Comparison of ENCODE assay signal across 27 cellular contexts in genomic region chr1:180353930-180354329, GRCh38.
A peak's percentile ranks its signal among the peaks of the same experiment; 100 is the strongest.
DNase-seq lines count a peak whose midpoint lies in the region; ATAC-seq and TF ChIP-seq lines count a peak whose summit lies in the region.
"Had no signal": no experiment of that assay in that cellular context is flagged by ENCODE, and none has a peak within 500 bp of the region (broad histone marks: within the 10 kb centered on the region; RNA-seq: fewer than 3 reads in every experiment).

No MANE protein-coding gene starts in this region.

- TF ChIP-seq POLR2A in heart left ventricle (IDR thresholded peaks at IDR 0.05) (no peak), suprapubic skin (IDR thresholded peaks at IDR 0.05) (no peak)

- intact Hi-C loops in heart left ventricle (cut with DNase I), result no loop called here

- no peaks in the 10 kb centered on the region for H3K9me3 Mint-ChIP-seq in H9
- H3K9me3 Mint-ChIP-seq: activated CD4-positive, alpha-beta T cell treated with anti-CD3 and anti-CD28 coated beads, Interleukin-2, amount 10 ng/mL, durations not matched to agents 24 days and 14 days; CD4-positive, alpha-beta T cell; central memory CD8-positive, alpha-beta T cell had no signal

- no peak for TF ChIP-seq CTCF in H9 (conservative IDR thresholded peaks at IDR 0.05)
- no peak for TF ChIP-seq CTCF in heart left ventricle (IDR thresholded peaks at IDR 0.05)
- no peak for TF ChIP-seq CTCF in suprapubic skin (IDR thresholded peaks at IDR 0.05)

- H3K79me1 ChIP-seq in H9 (ENCODE audit: insufficient read depth, low read depth, low read length, poor library complexity, severe bottlenecking) (no peaks in the 10 kb centered on the region), neuronal stem cell (ENCODE audit: low read depth, low read length) (no peaks in the 10 kb centered on the region)

- H2BK120ac ChIP-seq in H9 (ENCODE audit: low read depth, low read length, poor library complexity, severe bottlenecking) (no peak overlapping the region), neuronal stem cell (ENCODE audit: low read depth, low read length) (no peak overlapping the region)

- WGBS in H9 (ENCODE audit: extremely low coverage, insufficient read length, low lambda C conversion rate), result no CpG with 5 or more reads among the region's 2 CpGs
- WGBS in neuronal stem cell (ENCODE audit: extremely low coverage in 2 of 2, insufficient read length in 2 of 2, insufficient replicate concordance in 1 of 2), 2 donors, result no CpG with 5 or more reads among the region's 2 CpGs
- 69 to 84% (median 82%) methylated on average over 2 of the region's 2 CpGs for WGBS in heart left ventricle, 4 donors
- 90% methylated on average over 2 of the region's 2 CpGs for WGBS in suprapubic skin

- H4K8ac ChIP-seq in H9 (replicated peaks; ENCODE audit: insufficient read length, low read depth, low read length) (no peak overlapping the region), neuronal stem cell (ENCODE audit: low read depth, low read length) (no peak overlapping the region)

- H3K9me3 ChIP-seq in H9 (ENCODE audit: control insufficient read depth, low read depth, low read length), result no peaks in the 10 kb centered on the region
- no peaks in the 10 kb centered on the region for H3K9me3 ChIP-seq in neuronal stem cell (replicated peaks in 1 of 2; ENCODE audit: control insufficient read depth in 2 of 2, insufficient read depth in 1 of 2, low read depth in 1 of 2, low read length in 2 of 2)
- no peaks in the 10 kb centered on the region for H3K9me3 ChIP-seq in heart left ventricle
- no peaks in the 10 kb centered on the region for H3K9me3 ChIP-seq in suprapubic skin
- no peaks in the 10 kb centered on the region for H3K9me3 ChIP-seq in Karpas-422 (ENCODE audit: low read length)
- H3K9me3 ChIP-seq: lower lobe of right lung, neutrophil, Peyer's patch, psoas muscle, SJCRH30 had no signal

- no peak overlapping the region for H3K4ac ChIP-seq in H9 (ENCODE audit: low read depth, low read length)
- H3K4ac ChIP-seq in neuronal stem cell (ENCODE audit: low read length), result no peak overlapping the region

- H3K23ac ChIP-seq in H9 (ENCODE audit: insufficient read length, low read depth, low read length), result no peak overlapping the region
- no peak overlapping the region for H3K23ac ChIP-seq in neuronal stem cell (ENCODE audit: low read depth, low read length, poor library complexity)

- H3K27me3 Mint-ChIP-seq in H9 (ENCODE audit: low read depth), result no peaks in the 10 kb centered on the region
- H3K27me3 Mint-ChIP-seq: activated CD4-positive, alpha-beta T cell treated with anti-CD3 and anti-CD28 coated beads, Interleukin-2, amount 10 ng/mL, durations not matched to agents 24 days and 14 days; activated naive CD4-positive, alpha-beta T cell treated with anti-CD3 and anti-CD28 coated beads, Interleukin-2, amount 50 U/mL, for 24 hours; CD4-positive, alpha-beta T cell; central memory CD8-positive, alpha-beta T cell; stimulated activated memory B cell treated with anti-CD40 and anti-IgM and Interleukin-4, amounts not matched to agents 10 μg/mL and 1 μg/mL and 100 μg/mL, for 72 hours; T-helper 17 cell had no signal

- no peak overlapping the region for H3K9ac ChIP-seq in H9 (ENCODE audit: extremely low read depth, insufficient read length, low read length)
- H3K9ac ChIP-seq in neuronal stem cell (ENCODE audit: low read depth, low read length, poor library complexity), result no peak overlapping the region
- no peak overlapping the region for H3K9ac ChIP-seq in Karpas-422 (ENCODE audit: low read length)
- H3K9ac ChIP-seq: GM23248, KMS-11 had no signal

- H2AFZ ChIP-seq in H9 (ENCODE audit: low read length) (no peak overlapping the region), neuronal stem cell (ENCODE audit: low read length) (no peak overlapping the region), Karpas-422 (ENCODE audit: low read length) (no peak overlapping the region)
- H2AFZ ChIP-seq: GM23248, hepatocyte had no signal

- H3K4me2 ChIP-seq in H9 (ENCODE audit: insufficient read depth, insufficient read length, low read length) (no peak overlapping the region), neuronal stem cell (ENCODE audit: insufficient read depth, low read length, poor library complexity, severe bottlenecking) (no peak overlapping the region), Karpas-422 (ENCODE audit: low read depth, low read length, poor library complexity, severe bottlenecking) (no peak overlapping the region)
- H3K4me2 ChIP-seq: hepatocyte, KMS-11 had no signal

- H3K36me3 Mint-ChIP-seq in H9 (ENCODE audit: insufficient read depth in 1 of 3, low read depth in 3 of 3), result 0 out of 7 replicates have a peak, but pooled peaks cover 0 to 3% (median 0%) of the 10 kb centered on the region in 3 experiments

- 0 out of 5 replicates have a peak overlapping the region, but pooled peaks of 1 of the 2 experiments have one; percentile 39 for H3K4me3 Mint-ChIP-seq in H9
- H3K4me3 Mint-ChIP-seq: activated CD4-positive, alpha-beta T cell treated with anti-CD3 and anti-CD28 coated beads, Interleukin-2, amount 10 ng/mL, durations not matched to agents 24 days and 14 days; activated naive CD4-positive, alpha-beta T cell treated with anti-CD3 and anti-CD28 coated beads, Interleukin-2, amount 50 U/mL, for 24 hours; CD4-positive, alpha-beta T cell; central memory CD8-positive, alpha-beta T cell; stimulated activated memory B cell treated with anti-CD40 and anti-IgM and Interleukin-4, amounts not matched to agents 10 μg/mL and 1 μg/mL and 100 μg/mL, for 72 hours; T-helper 17 cell had no signal

- H4K20me1 ChIP-seq in H9 (ENCODE audit: control insufficient read depth, insufficient read depth, insufficient read length), result no peaks in the 10 kb centered on the region
- no peaks in the 10 kb centered on the region for H4K20me1 ChIP-seq in Karpas-422 (ENCODE audit: insufficient read depth, low read depth, low read length)

- H3K27ac Mint-ChIP-seq in H9, result peak overlapping the region in 2 of 3 experiments; percentile 71 to 77; a peak in 4 of 7 replicates
- H3K27ac Mint-ChIP-seq: activated CD4-positive, alpha-beta T cell treated with anti-CD3 and anti-CD28 coated beads, Interleukin-2, amount 10 ng/mL, durations not matched to agents 24 days and 14 days; activated naive CD4-positive, alpha-beta T cell treated with anti-CD3 and anti-CD28 coated beads, Interleukin-2, amount 50 U/mL, for 24 hours; CD4-positive, alpha-beta T cell; stimulated activated memory B cell treated with anti-CD40 and anti-IgM and Interleukin-4, amounts not matched to agents 10 μg/mL and 1 μg/mL and 100 μg/mL, for 72 hours; T-helper 17 cell had no signal

- no peak overlapping the region for H2BK20ac ChIP-seq in H9 (ENCODE audit: low read depth, low read length, poor library complexity, severe bottlenecking)

- peaks cover 10 to 23% of the 10 kb centered on the region in 2 experiments for H3K4me1 Mint-ChIP-seq in H9
- H3K4me1 Mint-ChIP-seq: activated CD4-positive, alpha-beta T cell treated with anti-CD3 and anti-CD28 coated beads, Interleukin-2, amount 10 ng/mL, durations not matched to agents 24 days and 14 days; stimulated activated memory B cell treated with anti-CD40 and anti-IgM and Interleukin-4, amounts not matched to agents 10 μg/mL and 1 μg/mL and 100 μg/mL, for 72 hours had no signal

- H2BK15ac ChIP-seq in H9 (ENCODE audit: low read depth, low read length) (no peak overlapping the region), neuronal stem cell (ENCODE audit: low read length) (no peak overlapping the region)

- no peaks in the 10 kb centered on the region for H3K27me3 ChIP-seq in H9 (ENCODE audit: insufficient read depth, low read length)
- no peaks in the 10 kb centered on the region for H3K27me3 ChIP-seq in neuronal stem cell (ENCODE audit: control insufficient read depth in 3 of 3, insufficient read depth in 3 of 3, low read depth in 1 of 3, low read length in 3 of 3)
- no peaks in the 10 kb centered on the region for H3K27me3 ChIP-seq in heart left ventricle
- no peaks in the 10 kb centered on the region for H3K27me3 ChIP-seq in suprapubic skin
- no peaks in the 10 kb centered on the region for H3K27me3 ChIP-seq in Karpas-422 (ENCODE audit: low read length)
- H3K27me3 ChIP-seq: dorsolateral prefrontal cortex, hepatocyte, neutrophil, Peyer's patch, SJCRH30 had no signal

- no peak overlapping the region for H2BK12ac ChIP-seq in H9 (ENCODE audit: insufficient read length, low read depth, low read length)
- H2BK12ac ChIP-seq in neuronal stem cell (ENCODE audit: low read length), result no peak overlapping the region

- no peaks in the 10 kb centered on the region for H3K79me2 ChIP-seq in H9 (ENCODE audit: insufficient read depth, low read length)
- peaks cover 44% of the 10 kb centered on the region for H3K79me2 ChIP-seq in Karpas-422 (ENCODE audit: low read length)

- no peak overlapping the region for H3K14ac ChIP-seq in H9 (ENCODE audit: insufficient read depth, low read length)
- no peak overlapping the region for H3K14ac ChIP-seq in neuronal stem cell (ENCODE audit: low read length)

- TF ChIP-seq EP300 in suprapubic skin (IDR thresholded peaks at IDR 0.05), result no peak

- H2AK5ac ChIP-seq in H9 (ENCODE audit: insufficient read length, low read length) (no peak overlapping the region), neuronal stem cell (ENCODE audit: low read depth, low read length) (no peak overlapping the region)

- no peak overlapping the region for H3K56ac ChIP-seq in H9 (ENCODE audit: insufficient read length, low read depth, low read length)

- H3K4me1 ChIP-seq in H9 (ENCODE audit: insufficient read depth, low read length) (peaks cover 3% of the 10 kb centered on the region; the same call in 1 of the 2 replicates), neuronal stem cell (ENCODE audit: control insufficient read depth in 2 of 2, insufficient read depth in 1 of 2, low read depth in 1 of 2, low read length in 2 of 2) (peaks cover 4 to 9% of the 10 kb centered on the region in 2 donors), heart left ventricle (peaks cover 0 to 13% (median 0%) of the 10 kb centered on the region in 12 donors), suprapubic skin (no peaks in the 10 kb centered on the region), Karpas-422 (ENCODE audit: low read length) (peaks cover 16% of the 10 kb centered on the region)
- H3K4me1 ChIP-seq: lower lobe of right lung, Peyer's patch had no signal

- H3K9me2 ChIP-seq in Karpas-422 (replicated peaks; ENCODE audit: insufficient read depth, low read length), result no peaks in the 10 kb centered on the region

- H3K4me3 ChIP-seq in neuronal stem cell (ENCODE audit: low read length in 2 of 2), result no peak overlapping the region
- H3K4me3 ChIP-seq in heart left ventricle, result no peak overlapping the region
- H3K4me3 ChIP-seq in suprapubic skin, result no peak overlapping the region
- H3K4me3 ChIP-seq in Karpas-422 (ENCODE audit: low read length), result no peak overlapping the region
- H3K4me3 ChIP-seq: dorsolateral prefrontal cortex, GM23248, hepatocyte, lower lobe of right lung, Peyer's patch, psoas muscle, SJCRH30, skin epidermis had no signal

- no peak overlapping the region for H3K18ac ChIP-seq in H9 (ENCODE audit: insufficient read length, low read depth, low read length)
- H3K18ac ChIP-seq in neuronal stem cell (ENCODE audit: low read length), result no peak overlapping the region

- H2BK5ac ChIP-seq in H9 (ENCODE audit: insufficient read length, low read length), result no peak overlapping the region
- H2BK5ac ChIP-seq in neuronal stem cell (ENCODE audit: low read length), result no peak overlapping the region

- H3K27ac ChIP-seq in H9 (ENCODE audit: insufficient read length, low read depth, low read length) (no peak overlapping the region), neuronal stem cell (replicated peaks; ENCODE audit: low read length) (peak overlapping the region; percentile 39), heart left ventricle (no peak overlapping the region), suprapubic skin (no peak overlapping the region), Karpas-422 (ENCODE audit: low read length) (no peak overlapping the region)
- H3K27ac ChIP-seq: dorsolateral prefrontal cortex, epithelial cell of prostate, GM23248, hepatocyte, KMS-11, lower lobe of right lung, neutrophil, Peyer's patch, psoas muscle, SJCRH30, skin epidermis had no signal

- DNase-seq in H9, result no peak
- peak; percentile 90 for DNase-seq in NCI-H2171 treated with DMSO at 0.1 percent for 48 hours (lab: John Stamatoyannopoulos, UW)
- DNase-seq in ecto neural progenitor cell (ENCODE audit: low spot score), result peak; percentile 72
- DNase-seq in neuronal stem cell (ENCODE audit: low spot score), result peak; percentile 84
- no peak for DNase-seq in heart left ventricle
- DNase-seq in suprapubic skin (ENCODE audit: low spot score in 2 of 2), result no peak
- DNase-seq in Karpas-422, result no peak
- DNase-seq: activated CD4-positive, alpha-beta T cell treated with anti-CD3 and anti-CD28 coated beads, Interleukin-2, amount 10 ng/mL, durations not matched to agents 24 days and 14 days; CD4-positive, alpha-beta T cell; dorsolateral prefrontal cortex; foreskin fibroblast; GM23248; lower lobe of right lung; NCI-H187 treated with DMSO at 0.1 percent for 48 hours; Peyer's patch; psoas muscle; SJCRH30; stimulated activated CD4-positive, alpha-beta T cell treated with anti-CD3 and anti-CD28 coated beads, Interleukin-1b, Interleukin-23, amount 100 ng/mL, for 48 hours; T-helper 17 cell had no signal

- no peaks in the 10 kb centered on the region for H3K23me2 ChIP-seq in H9 (ENCODE audit: insufficient read length, low read depth, low read length, poor library complexity, severe bottlenecking)

- no peaks in the 10 kb centered on the region for H3K36me3 ChIP-seq in neuronal stem cell (replicated peaks in 1 of 2; ENCODE audit: control insufficient read depth in 2 of 2, insufficient read depth in 2 of 2, low read length in 2 of 2)
- H3K36me3 ChIP-seq in heart left ventricle, result no peaks in the 10 kb centered on the region
- H3K36me3 ChIP-seq in suprapubic skin, result peaks cover 3% of the 10 kb centered on the region
- no peaks in the 10 kb centered on the region for H3K36me3 ChIP-seq in Karpas-422 (ENCODE audit: insufficient read depth, low read length)
- H3K36me3 ChIP-seq: lower lobe of right lung, neutrophil, Peyer's patch, SJCRH30 had no signal

- no peak overlapping the region for H3T11ph ChIP-seq in H9 (ENCODE audit: low read length)

- H4K5ac ChIP-seq in H9 (ENCODE audit: insufficient read length, low read depth, low read length), result no peak overlapping the region

- H4K91ac ChIP-seq in H9 (ENCODE audit: insufficient read length, low read depth, low read length) (no peak overlapping the region), neuronal stem cell (ENCODE audit: low read depth, low read length, poor library complexity) (no peak overlapping the region)

- ATAC-seq in heart left ventricle, result no peak
- ATAC-seq: lower lobe of right lung; psoas muscle; stimulated activated memory B cell treated with anti-CD40 and anti-IgM and Interleukin-4, amounts not matched to agents 10 μg/mL and 1 μg/mL and 100 μg/mL, for 72 hours; T-helper 17 cell had no signal

Comparison
In these comparisons a context has a peak if more than half of its experiments do, and no peak if none do; other contexts are left out.
1. DNase-seq: peak in NCI-H2171 treated with DMSO at 0.1 percent for 48 hours (single experiment), ecto neural progenitor cell (single experiment) and neuronal stem cell (single experiment); none in H9 (single experiment), heart left ventricle (0 of 5), suprapubic skin (0 of 2) and Karpas-422 (single experiment).